In the genomic region with DNA sequence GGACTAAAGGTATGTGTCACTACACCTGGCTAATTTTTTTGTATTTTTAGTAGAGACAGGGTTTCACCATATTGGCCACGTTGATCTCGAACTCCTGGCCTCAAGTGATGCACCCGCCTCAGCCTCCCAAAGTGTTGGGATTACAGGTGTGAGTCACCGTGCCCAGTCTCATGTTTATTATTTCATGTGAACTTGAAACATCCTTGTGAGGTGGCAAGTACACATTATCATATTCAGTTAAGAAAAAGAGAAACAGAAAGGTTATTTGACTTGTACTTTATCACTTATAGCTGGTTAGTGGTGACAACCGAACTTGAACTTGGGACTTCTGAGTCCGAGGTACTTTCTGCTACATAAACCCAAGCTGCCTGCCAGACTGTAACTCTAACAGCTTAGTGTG, we compare ENCODE assay signal across 25 cellular contexts.
"Had no signal": no experiment of that assay in that cellular context is flagged by ENCODE, and none has a peak within 500 bp of the region (broad histone marks: within the 10 kb centered on the region; RNA-seq: fewer than 3 reads in every experiment).

No MANE protein-coding gene starts in this region.

- H3K4me3 Mint-ChIP-seq: immature natural killer cell; natural killer cell; neural crest cell; stimulated activated effector memory CD8-positive, alpha-beta T cell treated with anti-CD3 and anti-CD28 coated beads, Interleukin-12 subunit alpha, Interleukin-12 subunit beta, amount 100 ng/mL, for 72 hours had no signal

- H3K27ac Mint-ChIP-seq: immature natural killer cell; natural killer cell; stimulated activated effector memory CD8-positive, alpha-beta T cell treated with anti-CD3 and anti-CD28 coated beads, Interleukin-12 subunit alpha, Interleukin-12 subunit beta, amount 100 ng/mL, for 72 hours had no signal

- H3K36me3 ChIP-seq: gastroesophageal sphincter, right atrium auricular region, sigmoid colon, suprapubic skin, thyroid gland, upper lobe of left lung, vagina had no signal

- H3K4me3 ChIP-seq: esophagus squamous epithelium, gastroesophageal sphincter, lung, right atrium auricular region, sigmoid colon, skin epidermis, suprapubic skin, thyroid gland, upper lobe of left lung, vagina had no signal

- H3K9me3 ChIP-seq: esophagus squamous epithelium, gastroesophageal sphincter, right atrium auricular region, sigmoid colon, suprapubic skin, thyroid gland, upper lobe of left lung, vagina had no signal

- DNase-seq: dermis blood vessel endothelial cell; esophagus squamous epithelium; foreskin fibroblast; glutamatergic neuron; immature natural killer cell; left ventricle myocardium superior; mesenchymal stem cell; midbrain; natural killer cell; posterior cingulate gyrus; sigmoid colon; stimulated activated CD4-positive, alpha-beta T cell treated with anti-CD3 and anti-CD28 coated beads, Interleukin-12 subunit alpha, Interleukin-12 subunit beta, amount 100 ng/mL, for 4 hours; stimulated activated CD4-positive, alpha-beta T cell treated with anti-CD3 and anti-CD28 coated beads, Interleukin-2, amount 100 ng/mL, for 48 hours; stimulated activated CD8-positive, alpha-beta memory T cell treated with anti-CD3 and anti-CD28 coated beads, Interleukin-4, amount 100 ng/mL, for 48 hours; stimulated activated naive CD8-positive, alpha-beta T cell treated with anti-CD3 and anti-CD28 coated beads, Interleukin-15, Interleukin-2, amounts not matched to agents 100 U/mL and 50 U/mL, for 24 hours; thyroid gland; upper lobe of left lung had no signal

- H3K27ac ChIP-seq: esophagus squamous epithelium, gastroesophageal sphincter, right atrium auricular region, sigmoid colon, skin epidermis, suprapubic skin, thyroid gland, upper lobe of left lung, vagina had no signal

- H3K4me1 ChIP-seq: gastroesophageal sphincter, right atrium auricular region had no signal

- H3K27me3 ChIP-seq: esophagus squamous epithelium, gastroesophageal sphincter, right atrium auricular region, sigmoid colon, suprapubic skin, thyroid gland, upper lobe of left lung, vagina had no signal

- H3K9me3 Mint-ChIP-seq: immature natural killer cell; natural killer cell; neural crest cell; stimulated activated effector memory CD8-positive, alpha-beta T cell treated with anti-CD3 and anti-CD28 coated beads, Interleukin-12 subunit alpha, Interleukin-12 subunit beta, amount 100 ng/mL, for 72 hours had no signal

- H3K36me3 Mint-ChIP-seq: immature natural killer cell, natural killer cell had no signal

- ATAC-seq: gastroesophageal sphincter; left ventricle myocardium superior; natural killer cell; stimulated activated effector memory CD8-positive, alpha-beta T cell treated with anti-CD3 and anti-CD28 coated beads, Interleukin-12 subunit alpha, Interleukin-12 subunit beta, amount 100 ng/mL, for 72 hours; stimulated activated naive CD8-positive, alpha-beta T cell treated with anti-CD3 and anti-CD28 coated beads, Interleukin-15, Interleukin-2, amounts not matched to agents 100 U/mL and 50 U/mL, for 24 hours had no signal
